Comparison of ENCODE assay signal across 8 cellular contexts in genomic region chr20:41173161-41173721, GRCh38. TPM values are rescaled to one million over a fixed set of nuclear protein-coding genes. Genes with fewer than 3 reads are reported as not detected.
DNase-seq lines count a peak whose midpoint lies in the region; ATAC-seq and TF ChIP-seq lines count a peak whose summit lies in the region.

No MANE protein-coding gene starts in this region.

- H3K36me3 ChIP-seq in muscle layer of duodenum (ENCODE audit: control insufficient read depth in 1 of 2, insufficient read depth in 2 of 2, low read length in 2 of 2) = peaks cover 42 to 50% of the 10 kb centered on the region in 2 donors

- ATAC-seq in HG02938 (IDR thresholded peaks at IDR 0.05; ENCODE audit: unreplicated experiment) (peak; percentile 58), HG02885 (IDR thresholded peaks at IDR 0.05; ENCODE audit: poor library complexity, unreplicated experiment) (no peak)

- no peaks in the 10 kb centered on the region for H3K9me3 ChIP-seq in muscle layer of duodenum (ENCODE audit: control insufficient read depth in 1 of 2, low read length in 2 of 2)

- H3K4me3 ChIP-seq in epithelial cell of proximal tubule (ENCODE audit: low read depth, low read length) = no peak overlapping the region
- no peak overlapping the region for H3K4me3 ChIP-seq in muscle layer of duodenum (ENCODE audit: low read depth in 1 of 2, low read length in 2 of 2)

- DNase-seq in Caki2 (ENCODE audit: low read depth) (peak; percentile 62), NOMO-1 treated with DMSO at 0.1 percent for 48 hours (lab: John Stamatoyannopoulos, UW; ENCODE audit: unreplicated experiment) (peak; percentile 38), epithelial cell of proximal tubule (ENCODE audit: low read depth) (no peak)
- DNase-seq in activated CD8-positive, alpha-beta memory T cell treated with anti-CD3 and anti-CD28 coated beads, Interleukin-2, amount 50 U/mL, for 48 hours = peak; percentile 85
- peak; percentile 25 to 48 for DNase-seq in stimulated activated CD8-positive, alpha-beta memory T cell treated with anti-CD3 and anti-CD28 coated beads, Interleukin-4, amount 100 ng/mL, for 4 hours (ENCODE audit: low read depth in 2 of 2, low spot score in 1 of 2)

- in situ Hi-C loops in Caki2 (cut with HindIII; ENCODE audit: low pct_unique_long_range_greater_than_20kb, low sequenced_read_pairs) = no loop called here

- peaks cover 10 to 41% of the 10 kb centered on the region in 2 donors for H3K4me1 ChIP-seq in muscle layer of duodenum (ENCODE audit: control insufficient read depth in 1 of 2, insufficient read depth in 2 of 2, low read length in 2 of 2)

- peak; percentile 96 for TF ChIP-seq CTCF in epithelial cell of proximal tubule (conservative IDR thresholded peaks at IDR 0.05; ENCODE audit: low read depth, low read length)

- peak overlapping the region; percentile 46 for H3K27ac ChIP-seq in muscle layer of duodenum (ENCODE audit: low read length)

- H3K27me3 ChIP-seq in muscle layer of duodenum (ENCODE audit: low read depth, low read length) = no peaks in the 10 kb centered on the region

RNA-seq across cellular contexts. Expression of gene PLCG1, which starts 35.9 kb away (rescaled TPM):
- 37.6 and 80.0 TPM in 2 replicates for total RNA-seq in Caki2 (2014; rRNA removed; shearing (Covaris generic); ENCODE audit: low replicate concordance)
- 57.9 and 87.5 TPM in 2 replicates for total RNA-seq in epithelial cell of proximal tubule
